ENCODE assay signal across 17 cellular contexts in the genomic region with DNA sequence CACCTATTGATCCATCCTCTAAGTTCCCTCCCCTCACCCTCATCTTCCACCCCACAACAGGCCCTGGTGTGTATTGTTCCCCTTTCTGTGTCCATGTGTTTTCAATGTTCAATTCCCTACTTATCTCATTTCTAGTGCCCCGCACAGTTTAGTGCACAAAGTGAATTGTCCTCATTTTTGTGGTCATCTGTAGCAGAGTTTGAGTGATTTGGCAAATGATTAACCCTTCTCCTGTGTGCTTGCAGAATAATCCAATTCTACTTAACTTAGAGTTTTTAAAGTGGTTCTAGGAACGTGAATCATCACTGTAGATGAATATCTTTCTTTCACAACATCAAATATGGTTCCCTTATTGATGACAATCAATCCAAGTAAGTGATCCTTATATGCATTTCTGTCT. TPM values are rescaled to one million over a fixed set of nuclear protein-coding genes. Genes with fewer than 3 reads are reported as not detected.
"Had no signal": no experiment of that assay in that cellular context is flagged by ENCODE, and none has a peak within 500 bp of the region (broad histone marks: within the 10 kb centered on the region; RNA-seq: fewer than 3 reads in every experiment).

No MANE protein-coding gene starts in this region.

- H3K9me3 Mint-ChIP-seq: activated CD4-positive, alpha-beta memory T cell treated with anti-CD3 and anti-CD28 coated beads for 36 hours; activated naive CD4-positive, alpha-beta T cell treated with anti-CD3 and anti-CD28 coated beads, Interleukin-2, amount 50 U/mL, for 72 hours; activated T-cell treated with anti-CD3 and anti-CD28 coated beads, Interleukin-2, amount 50 U/mL, for 4 hours; effector memory CD8-positive, alpha-beta T cell; nephron; stimulated activated naive CD8-positive, alpha-beta T cell treated with anti-CD3 and anti-CD28 coated beads, Interleukin-15, Interleukin-2, amounts not matched to agents 100 ng/mL and 50 ng/mL, for 24 hours had no signal

- H3K4me1 Mint-ChIP-seq: memory B cell had no signal

- H3K9me3 ChIP-seq: left ventricle myocardium inferior, upper lobe of left lung had no signal

- H3K27ac ChIP-seq: left ventricle myocardium inferior, upper lobe of left lung had no signal

- DNase-seq: activated CD4-positive, alpha-beta memory T cell treated with anti-CD3 and anti-CD28 coated beads for 36 hours; activated CD4-positive, CD25-positive, alpha-beta regulatory T cell treated with anti-CD3 and anti-CD28 coated beads, Interleukin-2, amount 50 U/mL, for 72 hours; activated effector memory CD4-positive, alpha-beta T cell treated with anti-CD3 and anti-CD28 coated beads, Interleukin-2, amount 50 U/mL, for 16 hours; activated T-cell treated with anti-CD3 and anti-CD28 coated beads, Interleukin-2, amount 50 U/mL, for 4 hours; aorta; caudate nucleus; cortex of kidney; effector memory CD8-positive, alpha-beta T cell; erythroblast; left ventricle myocardium inferior; occipital lobe; stimulated activated CD4-positive, alpha-beta T cell treated with anti-CD3 and anti-CD28 coated beads, Interleukin-4, amount 100 ng/mL, for 1 hour; upper lobe of left lung had no signal

- H3K4me3 Mint-ChIP-seq: activated CD4-positive, alpha-beta memory T cell treated with anti-CD3 and anti-CD28 coated beads for 36 hours; activated T-cell treated with anti-CD3 and anti-CD28 coated beads, Interleukin-2, amount 50 U/mL, for 4 hours; effector memory CD8-positive, alpha-beta T cell; memory B cell; nephron; stimulated activated naive CD8-positive, alpha-beta T cell treated with anti-CD3 and anti-CD28 coated beads, Interleukin-15, Interleukin-2, amounts not matched to agents 100 ng/mL and 50 ng/mL, for 24 hours had no signal

- H3K36me3 ChIP-seq: left ventricle myocardium inferior, upper lobe of left lung had no signal

- ATAC-seq: activated naive CD4-positive, alpha-beta T cell treated with anti-CD3 and anti-CD28 coated beads, Interleukin-2, amount 50 U/mL, for 72 hours; activated T-cell treated with anti-CD3 and anti-CD28 coated beads, Interleukin-2, amount 50 U/mL, for 4 hours; effector memory CD8-positive, alpha-beta T cell had no signal

- H3K36me3 Mint-ChIP-seq: activated CD4-positive, alpha-beta memory T cell treated with anti-CD3 and anti-CD28 coated beads for 36 hours; activated naive CD4-positive, alpha-beta T cell treated with anti-CD3 and anti-CD28 coated beads, Interleukin-2, amount 50 U/mL, for 72 hours; memory B cell had no signal

- H3K4me3 ChIP-seq: left ventricle myocardium inferior, upper lobe of left lung had no signal

- H3K27me3 ChIP-seq: upper lobe of left lung had no signal

- H3K27ac Mint-ChIP-seq: activated CD4-positive, alpha-beta memory T cell treated with anti-CD3 and anti-CD28 coated beads for 36 hours; activated naive CD4-positive, alpha-beta T cell treated with anti-CD3 and anti-CD28 coated beads, Interleukin-2, amount 50 U/mL, for 72 hours; effector memory CD8-positive, alpha-beta T cell; memory B cell; stimulated activated naive CD8-positive, alpha-beta T cell treated with anti-CD3 and anti-CD28 coated beads, Interleukin-15, Interleukin-2, amounts not matched to agents 100 ng/mL and 50 ng/mL, for 24 hours had no signal

RNA-seq across cellular contexts. Expression of a gene that starts 6.3 kb away (rescaled TPM):
- total RNA-seq: activated CD4-positive, alpha-beta memory T cell treated with anti-CD3 and anti-CD28 coated beads for 36 hours; activated naive CD4-positive, alpha-beta T cell treated with anti-CD3 and anti-CD28 coated beads, Interleukin-2, amount 50 U/mL, for 72 hours; activated T-cell treated with anti-CD3 and anti-CD28 coated beads, Interleukin-2, amount 50 U/mL, for 4 hours had no signal
